Comparison of ENCODE assay signal across 8 cellular contexts in the genomic region with DNA sequence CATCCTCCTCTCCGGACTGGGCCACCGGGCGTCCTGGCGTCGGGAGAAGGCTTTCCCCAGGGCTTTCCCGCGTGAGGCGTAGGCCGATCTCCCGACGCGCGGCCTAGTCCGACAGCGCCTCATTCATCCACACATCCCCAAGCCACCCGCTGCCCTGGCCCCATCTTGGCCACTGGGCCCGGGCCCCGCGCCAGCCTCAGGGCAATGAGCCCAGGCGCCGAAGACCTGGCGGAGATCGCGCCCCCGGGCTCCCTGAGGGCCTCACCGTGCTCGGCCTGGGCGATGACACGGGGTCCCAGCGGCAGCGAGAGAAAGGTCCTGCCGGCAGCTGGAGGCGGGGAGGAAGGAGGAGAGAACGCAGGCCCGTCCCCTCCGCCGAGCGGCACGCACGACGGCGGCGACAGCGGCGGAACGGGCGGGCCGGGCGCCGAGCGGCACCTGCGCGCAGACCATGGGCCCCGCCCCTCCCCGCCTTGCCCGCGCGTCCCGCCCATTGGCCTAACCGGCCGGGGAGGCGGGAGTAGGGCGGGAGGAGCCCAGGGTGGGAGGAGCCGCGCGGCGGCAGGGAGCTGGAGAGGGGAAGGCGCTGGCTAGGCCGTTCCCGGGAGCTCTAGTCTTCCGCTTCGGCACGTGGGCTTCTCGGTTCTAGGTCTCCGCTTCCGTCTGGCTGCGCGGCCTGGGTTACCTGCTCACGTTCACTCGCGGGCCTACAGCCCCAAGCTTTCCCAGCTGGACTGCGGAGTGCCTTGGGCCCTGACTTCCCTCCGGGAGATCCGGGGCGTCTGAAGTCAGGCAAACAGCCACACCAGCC. TPM values are rescaled to one million over a fixed set of nuclear protein-coding genes. Genes with fewer than 3 reads are reported as not detected.
DNase-seq lines count a peak whose midpoint lies in the region; ATAC-seq and TF ChIP-seq lines count a peak whose summit lies in the region.

TSS of gene OLA1 (minus strand) at position 346 of the 811 bp plus-strand sequence. CDS start 1,717 bp downstream, outside the sequence.

- intact Hi-C loops in aorta (cut with DNase I): no loop called here

- peak within 1 kb of the TSS; percentile 99 for H2AFZ ChIP-seq in hepatocyte

- H3K4me1 ChIP-seq in hepatocyte (ENCODE audit: insufficient read depth): peaks cover 8% of the 10 kb centered on the region
- H3K4me1 ChIP-seq in aorta (ENCODE audit: control insufficient read depth in 1 of 2, insufficient read depth in 2 of 2, low read length in 2 of 2): no peaks in the 10 kb centered on the region

- H3K27ac ChIP-seq in hepatocyte (peak within 1 kb of the TSS; percentile 97), aorta (ENCODE audit: low read depth in 1 of 2, low read length in 2 of 2) (peak within 1 kb of the TSS in 1 of 2 donors; percentile 77)

- H3K9me3 ChIP-seq in hepatocyte (ENCODE audit: low read depth) (no peaks in the 10 kb centered on the region), aorta (ENCODE audit: control insufficient read depth, low read length) (no peaks in the 10 kb centered on the region)

- peak within 1 kb of the TSS; percentile 88 for H3K4me2 ChIP-seq in hepatocyte

- 3% methylated on average over 78 of the region's 85 CpGs for WGBS in hepatocyte (ENCODE audit: low lambda C conversion rate, missing lambda C conversion rate)
- WGBS in aorta, 2 donors: 0% methylated on average over 63 to 85 of the region's 85 CpGs

- DNase-seq in NCI-H2081 treated with DMSO at 0.1 percent for 48 hours (lab: John Stamatoyannopoulos, UW) (peak; percentile 73), T1000 (lab: John Stamatoyannopoulos, UW) (peak; percentile 90), astrocyte of the hippocampus (ENCODE audit: low read depth, low spot score) (peak; percentile 99), hepatocyte (ENCODE audit: low spot score) (peak; percentile 98), renal cortical epithelial cell (ENCODE audit: low read depth) (peak; percentile 74), aorta (peak; percentile 97 to 98)

- ATAC-seq in GM18519 (IDR thresholded peaks at IDR 0.05; ENCODE audit: low FRiP score, unreplicated experiment): peak; percentile 94
- ATAC-seq in HG03045 (IDR thresholded peaks at IDR 0.05; ENCODE audit: unreplicated experiment): peak; percentile 98
- ATAC-seq in aorta (ENCODE audit: low FRiP score): peak; percentile 99

- peak within 1 kb of the TSS; percentile 91 for H3K4me3 ChIP-seq in hepatocyte
- peak within 1 kb of the TSS; percentile 27 to 51 for H3K4me3 ChIP-seq in aorta (ENCODE audit: low read length in 2 of 2)

- peaks cover 6% of the 10 kb centered on the region for H4K20me1 ChIP-seq in hepatocyte (ENCODE audit: insufficient read depth, poor library complexity, severe bottlenecking)

- no peaks in the 10 kb centered on the region for H3K36me3 ChIP-seq in hepatocyte (replicated peaks; ENCODE audit: insufficient read depth, low read depth)
- no peaks in the 10 kb centered on the region for H3K36me3 ChIP-seq in aorta (ENCODE audit: control insufficient read depth in 1 of 2, insufficient read depth in 2 of 2, low read length in 1 of 2)

- peaks cover 47% of the 10 kb centered on the region for H3K79me2 ChIP-seq in hepatocyte

- no peaks in the 10 kb centered on the region for H3K27me3 ChIP-seq in hepatocyte
- no peaks in the 10 kb centered on the region for H3K27me3 ChIP-seq in aorta (ENCODE audit: control insufficient read depth in 1 of 2, insufficient read depth in 2 of 2, low read length in 1 of 2)

- peak; percentile 7 for TF ChIP-seq CTCF in hepatocyte (IDR thresholded peaks at IDR 0.05; ENCODE audit: poor library complexity)

- H3K9me2 ChIP-seq in hepatocyte (replicated peaks; ENCODE audit: insufficient read depth): no peaks in the 10 kb centered on the region

RNA-seq across cellular contexts. Expression of gene OLA1, which starts in this region (rescaled TPM):
- total RNA-seq in hepatocyte: 89.6 and 93.7 TPM in 2 replicates
- polyA plus RNA-seq in hepatocyte: 89.3 and 95.5 TPM in 2 replicates
- total RNA-seq in renal cortical epithelial cell: 148 and 183 TPM in 2 replicates
- 10 to 100 TPM; 45.2 to 55.3 TPM for total RNA-seq in aorta
- 10 to 100 TPM; 53.4 to 64.0 TPM for polyA plus RNA-seq in aorta
